ENCODE assay signal across 8 cellular contexts in genomic region chr12:112107728-112108447, GRCh38. TPM values are rescaled to one million over a fixed set of nuclear protein-coding genes. Genes with fewer than 3 reads are reported as not detected.
DNase-seq lines count a peak whose midpoint lies in the region; ATAC-seq and TF ChIP-seq lines count a peak whose summit lies in the region.

No MANE protein-coding gene starts in this region.

- no peak overlapping the region for H4K91ac ChIP-seq in neuronal stem cell (ENCODE audit: low read depth, low read length, poor library complexity)

- no peak overlapping the region for H2BK15ac ChIP-seq in neuronal stem cell (ENCODE audit: low read length)

- H3K9me3 ChIP-seq in fibroblast of lung (ENCODE audit: control insufficient read depth, insufficient read depth, low read depth, low read length): no peaks in the 10 kb centered on the region
- no peaks in the 10 kb centered on the region for H3K9me3 ChIP-seq in neuronal stem cell (replicated peaks in 1 of 2; ENCODE audit: control insufficient read depth in 2 of 2, insufficient read depth in 1 of 2, low read depth in 1 of 2, low read length in 2 of 2)

- H3K27ac ChIP-seq in HL-60 (replicated peaks) (peak overlapping the region; percentile 85), fibroblast of lung (ENCODE audit: insufficient read depth, low read length) (peak overlapping the region; percentile 97), neuronal stem cell (replicated peaks; ENCODE audit: low read length) (no peak overlapping the region)

- H3K4me3 ChIP-seq in HL-60 (replicated peaks; ENCODE audit: insufficient read depth, low read length) (peak overlapping the region; percentile 59), WI38 (ENCODE audit: low read depth, low read length) (peak overlapping the region; percentile 75), fibroblast of lung (replicated peaks in 1 of 4; ENCODE audit: control extremely low read depth in 1 of 4, insufficient read depth in 1 of 4, low read depth in 3 of 4, low read length in 4 of 4) (peak overlapping the region; percentile 90 to 97 (median 94)), neuronal stem cell (ENCODE audit: low read length in 2 of 2) (peak overlapping the region; percentile 92 to 95)

- peak overlapping the region; percentile 85 for H2AK5ac ChIP-seq in neuronal stem cell (ENCODE audit: low read depth, low read length)

- H4K8ac ChIP-seq in neuronal stem cell (ENCODE audit: low read depth, low read length): no peak overlapping the region

- peak overlapping the region; percentile 84 for H3K18ac ChIP-seq in neuronal stem cell (ENCODE audit: low read length)

- H2BK12ac ChIP-seq in neuronal stem cell (ENCODE audit: low read length): no peak overlapping the region

- H3K4me1 ChIP-seq in fibroblast of lung (ENCODE audit: control insufficient read depth, extremely low read depth, insufficient read depth, low read length) (peaks cover 10% of the 10 kb centered on the region), neuronal stem cell (ENCODE audit: control insufficient read depth in 2 of 2, insufficient read depth in 1 of 2, low read depth in 1 of 2, low read length in 2 of 2) (peaks cover 0 to 4% of the 10 kb centered on the region in 2 donors)

- no CpG with 5 or more reads among the region's 23 CpGs for WGBS in neuronal stem cell (ENCODE audit: extremely low coverage in 2 of 2, insufficient read length in 2 of 2, insufficient replicate concordance in 1 of 2), 2 donors

- H2BK120ac ChIP-seq in neuronal stem cell (ENCODE audit: low read depth, low read length): no peak overlapping the region

- H3K36me3 ChIP-seq in fibroblast of lung (ENCODE audit: control insufficient read depth, insufficient read depth, low read length) (no peaks in the 10 kb centered on the region), neuronal stem cell (replicated peaks in 1 of 2; ENCODE audit: control insufficient read depth in 2 of 2, insufficient read depth in 2 of 2, low read length in 2 of 2) (peaks cover 5 to 36% of the 10 kb centered on the region in 2 donors)

- peaks cover 4% of the 10 kb centered on the region for H4K20me1 ChIP-seq in fibroblast of lung (ENCODE audit: control insufficient read depth, extremely low read depth, insufficient read depth, low read length)

- H2AFZ ChIP-seq in fibroblast of lung (ENCODE audit: low read length) (peak overlapping the region; percentile 95), neuronal stem cell (ENCODE audit: low read length) (peak overlapping the region; percentile 95)

- peak; percentile 59 for DNase-seq in ELF-1 (ENCODE audit: low read depth, low spot score)
- peak in 1 of 2 experiments; percentile 78 for DNase-seq in HL-60 (ENCODE audit: low read depth in 1 of 2, low spot score in 1 of 2)
- DNase-seq in fibroblast of lung (ENCODE audit: low read depth in 2 of 2): peak in 1 of 2 donors; percentile 33
- DNase-seq in neuronal stem cell (ENCODE audit: low spot score): no peak
- no peak for DNase-seq in kidney tubule cell (ENCODE audit: low spot score)
- DNase-seq in hepatic stellate cell (ENCODE audit: low spot score): no peak

- H3K4ac ChIP-seq in neuronal stem cell (ENCODE audit: low read length): no peak overlapping the region

- no peak for ATAC-seq in HG03457 (IDR thresholded peaks at IDR 0.05; ENCODE audit: unreplicated experiment)

- H3K14ac ChIP-seq in neuronal stem cell (ENCODE audit: low read length): peak overlapping the region; percentile 83

- peaks cover 6% of the 10 kb centered on the region for H3K79me1 ChIP-seq in neuronal stem cell (ENCODE audit: low read depth, low read length)

- H3K27me3 ChIP-seq in HL-60 (ENCODE audit: insufficient read depth, poor library complexity, severe bottlenecking) (no peaks in the 10 kb centered on the region), fibroblast of lung (ENCODE audit: control insufficient read depth, insufficient read depth, low read length) (no peaks in the 10 kb centered on the region), neuronal stem cell (ENCODE audit: control insufficient read depth in 3 of 3, insufficient read depth in 3 of 3, low read depth in 1 of 3, low read length in 3 of 3) (no peaks in the 10 kb centered on the region)

- H3K9ac ChIP-seq in fibroblast of lung (ENCODE audit: insufficient read depth, low read length): peak overlapping the region; percentile 85
- peak overlapping the region; percentile 97 for H3K9ac ChIP-seq in neuronal stem cell (ENCODE audit: low read depth, low read length, poor library complexity)

- no peak for TF ChIP-seq CTCF in HL-60 (IDR thresholded peaks at IDR 0.05; ENCODE audit: insufficient read depth, low read length)
- TF ChIP-seq CTCF in WI38 (IDR thresholded peaks at IDR 0.05; ENCODE audit: low read depth, low read length): no peak
- no peak for TF ChIP-seq CTCF in fibroblast of lung (conservative IDR thresholded peaks at IDR 0.05 in 1 of 2, IDR thresholded peaks at IDR 0.05 in 1 of 2; ENCODE audit: low read depth in 1 of 2, low read length in 2 of 2)

- H3K23ac ChIP-seq in neuronal stem cell (ENCODE audit: low read depth, low read length, poor library complexity): peak overlapping the region; percentile 70

- H3K79me2 ChIP-seq in fibroblast of lung (ENCODE audit: control insufficient read depth, insufficient read depth, low read length): peaks cover 58% of the 10 kb centered on the region

- H3K4me2 ChIP-seq in fibroblast of lung (ENCODE audit: extremely low read depth, insufficient read depth, low read length): peak overlapping the region; percentile 73
- peak overlapping the region; percentile 82 for H3K4me2 ChIP-seq in neuronal stem cell (ENCODE audit: insufficient read depth, low read length, poor library complexity, severe bottlenecking)

- peak overlapping the region; percentile 46 for H2BK5ac ChIP-seq in neuronal stem cell (ENCODE audit: low read length)

RNA-seq across cellular contexts. Expression of gene NAA25, which starts 0.7 kb away (rescaled TPM):
- total RNA-seq in fibroblast of lung: 16.9 and 18.8 TPM in 2 replicates
- 17.9 and 19.4 TPM in 2 replicates for polyA plus RNA-seq in fibroblast of lung
- 10.3 and 12.5 TPM in 2 replicates for polyA plus RNA-seq in fibroblast of lung (2012)
- polyA minus RNA-seq in fibroblast of lung (ENCODE audit: low replicate concordance): 7.4 and 7.9 TPM in 2 replicates
- polyA plus RNA-seq in neuronal stem cell (2013, experiment 1 of 2): 19.7 TPM
- 22.6 TPM for polyA plus RNA-seq in neuronal stem cell (2013, experiment 2 of 2)

RNA-seq across cellular contexts. Expression of gene TRAFD1, which starts 17.5 kb away (rescaled TPM):
- total RNA-seq in fibroblast of lung: 55.7 and 83.4 TPM in 2 replicates
- polyA plus RNA-seq in fibroblast of lung: 42.5 and 43.3 TPM in 2 replicates
- 33.0 and 38.0 TPM in 2 replicates for polyA plus RNA-seq in fibroblast of lung (2012)
- 32.5 and 34.3 TPM in 2 replicates for polyA minus RNA-seq in fibroblast of lung (ENCODE audit: low replicate concordance)
- 21.1 TPM for polyA plus RNA-seq in neuronal stem cell (2013, experiment 1 of 2)
- 21.0 TPM for polyA plus RNA-seq in neuronal stem cell (2013, experiment 2 of 2)
